In the genomic region with DNA sequence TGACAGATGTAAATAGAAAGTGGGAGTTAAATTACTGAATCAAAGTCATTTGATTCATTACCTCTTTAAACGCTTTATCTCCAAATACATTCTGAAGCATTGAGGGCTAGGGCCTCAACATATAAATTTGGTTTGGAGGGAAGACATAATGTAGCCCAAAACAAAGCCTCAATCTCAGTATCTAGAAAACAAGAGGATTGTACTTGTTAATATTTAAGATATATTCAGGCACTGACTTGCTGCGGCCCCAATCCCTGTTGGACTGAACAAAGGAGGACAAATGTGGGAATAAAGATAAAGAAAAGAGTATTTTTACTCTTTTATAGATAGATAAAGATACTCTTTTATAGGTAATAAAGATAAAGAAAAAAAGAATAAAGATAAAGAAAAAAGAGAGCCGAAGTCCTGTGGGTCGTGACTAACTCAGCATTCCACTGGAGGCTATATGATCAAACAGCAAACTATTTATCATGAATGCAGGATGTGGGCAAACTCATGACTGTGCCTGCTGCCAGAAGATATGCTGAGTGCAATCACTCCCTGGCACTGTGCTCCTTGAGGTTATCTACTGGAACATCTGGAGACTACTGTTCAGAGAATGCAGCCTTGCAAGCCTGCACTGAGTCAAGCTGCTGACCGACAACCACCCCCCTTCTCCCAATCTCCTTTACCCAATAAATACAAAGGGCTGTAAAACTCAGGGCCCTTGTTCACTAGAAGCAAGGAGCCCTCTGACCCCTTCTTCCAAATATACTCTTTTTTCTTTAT, we compare ENCODE assay signal across 2 cellular contexts.
TF ChIP-seq lines count a peak whose summit lies in the region.

No MANE protein-coding gene starts in this region.

TF ChIP-seq in SK-N-SH, 30 proteins besides CTCF, POLR2A, EP300 and RAD21 (continued from another document and continues in another):
- TF ChIP-seq POLR2AphosphoS5 (IDR thresholded peaks at IDR 0.05; ENCODE audit: low read depth, low read length) (peak; percentile 48; the same call in 1 of the 2 replicates), FOXM1 (IDR thresholded peaks at IDR 0.05; ENCODE audit: low read depth) (peak; percentile 79), FOSL2 (IDR thresholded peaks at IDR 0.05; ENCODE audit: borderline replicate concordance, low read depth) (peak; percentile 89), GABPA (IDR thresholded peaks at IDR 0.05; ENCODE audit: low read depth) (no peak), RXRA (IDR thresholded peaks at IDR 0.05; ENCODE audit: borderline replicate concordance, low read depth) (peak; percentile 75), GATA2 (CRISPR knock-in tag; IDR thresholded peaks at IDR 0.05) (no peak), MXI1 (IDR thresholded peaks at IDR 0.05; ENCODE audit: low read depth, low read length) (no peak), EZH2phosphoT487 (IDR thresholded peaks at IDR 0.05; ENCODE audit: borderline replicate concordance, low read depth) (no peak), RCOR1 (IDR thresholded peaks at IDR 0.05; ENCODE audit: low read length) (no peak), JUND (IDR thresholded peaks at IDR 0.05) (peak; percentile 90), CHD2 (IDR thresholded peaks at IDR 0.05; ENCODE audit: low read length, partially characterized antibody) (no peak), USF1 (IDR thresholded peaks at IDR 0.05; ENCODE audit: borderline replicate concordance, low read depth) (peak; percentile 38), SMC3 (IDR thresholded peaks at IDR 0.05; ENCODE audit: low read depth, low read length) (no peak), RFX5 (IDR thresholded peaks at IDR 0.05; ENCODE audit: low read length) (no peak)
- TF ChIP-seq, protein P1, sequence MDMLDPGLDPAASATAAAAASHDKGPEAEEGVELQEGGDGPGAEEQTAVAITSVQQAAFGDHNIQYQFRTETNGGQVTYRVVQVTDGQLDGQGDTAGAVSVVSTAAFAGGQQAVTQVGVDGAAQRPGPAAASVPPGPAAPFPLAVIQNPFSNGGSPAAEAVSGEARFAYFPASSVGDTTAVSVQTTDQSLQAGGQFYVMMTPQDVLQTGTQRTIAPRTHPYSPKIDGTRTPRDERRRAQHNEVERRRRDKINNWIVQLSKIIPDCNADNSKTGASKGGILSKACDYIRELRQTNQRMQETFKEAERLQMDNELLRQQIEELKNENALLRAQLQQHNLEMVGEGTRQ (IDR thresholded peaks at IDR 0.05; ENCODE audit: borderline replicate concordance, low read depth, low read length): no peak
- TF ChIP-seq, protein P2, sequence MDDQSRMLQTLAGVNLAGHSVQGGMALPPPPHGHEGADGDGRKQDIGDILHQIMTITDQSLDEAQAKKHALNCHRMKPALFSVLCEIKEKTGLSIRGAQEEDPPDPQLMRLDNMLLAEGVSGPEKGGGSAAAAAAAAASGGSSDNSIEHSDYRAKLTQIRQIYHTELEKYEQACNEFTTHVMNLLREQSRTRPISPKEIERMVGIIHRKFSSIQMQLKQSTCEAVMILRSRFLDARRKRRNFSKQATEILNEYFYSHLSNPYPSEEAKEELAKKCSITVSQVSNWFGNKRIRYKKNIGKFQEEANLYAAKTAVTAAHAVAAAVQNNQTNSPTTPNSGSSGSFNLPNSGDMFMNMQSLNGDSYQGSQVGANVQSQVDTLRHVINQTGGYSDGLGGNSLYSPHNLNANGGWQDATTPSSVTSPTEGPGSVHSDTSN (IDR thresholded peaks at IDR 0.05): peak; percentile 93
- TF ChIP-seq, protein P3, sequence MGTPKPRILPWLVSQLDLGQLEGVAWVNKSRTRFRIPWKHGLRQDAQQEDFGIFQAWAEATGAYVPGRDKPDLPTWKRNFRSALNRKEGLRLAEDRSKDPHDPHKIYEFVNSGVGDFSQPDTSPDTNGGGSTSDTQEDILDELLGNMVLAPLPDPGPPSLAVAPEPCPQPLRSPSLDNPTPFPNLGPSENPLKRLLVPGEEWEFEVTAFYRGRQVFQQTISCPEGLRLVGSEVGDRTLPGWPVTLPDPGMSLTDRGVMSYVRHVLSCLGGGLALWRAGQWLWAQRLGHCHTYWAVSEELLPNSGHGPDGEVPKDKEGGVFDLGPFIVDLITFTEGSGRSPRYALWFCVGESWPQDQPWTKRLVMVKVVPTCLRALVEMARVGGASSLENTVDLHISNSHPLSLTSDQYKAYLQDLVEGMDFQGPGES (IDR thresholded peaks at IDR 0.05; ENCODE audit: low read depth, low read length): no peak
- TF ChIP-seq, protein P4, sequence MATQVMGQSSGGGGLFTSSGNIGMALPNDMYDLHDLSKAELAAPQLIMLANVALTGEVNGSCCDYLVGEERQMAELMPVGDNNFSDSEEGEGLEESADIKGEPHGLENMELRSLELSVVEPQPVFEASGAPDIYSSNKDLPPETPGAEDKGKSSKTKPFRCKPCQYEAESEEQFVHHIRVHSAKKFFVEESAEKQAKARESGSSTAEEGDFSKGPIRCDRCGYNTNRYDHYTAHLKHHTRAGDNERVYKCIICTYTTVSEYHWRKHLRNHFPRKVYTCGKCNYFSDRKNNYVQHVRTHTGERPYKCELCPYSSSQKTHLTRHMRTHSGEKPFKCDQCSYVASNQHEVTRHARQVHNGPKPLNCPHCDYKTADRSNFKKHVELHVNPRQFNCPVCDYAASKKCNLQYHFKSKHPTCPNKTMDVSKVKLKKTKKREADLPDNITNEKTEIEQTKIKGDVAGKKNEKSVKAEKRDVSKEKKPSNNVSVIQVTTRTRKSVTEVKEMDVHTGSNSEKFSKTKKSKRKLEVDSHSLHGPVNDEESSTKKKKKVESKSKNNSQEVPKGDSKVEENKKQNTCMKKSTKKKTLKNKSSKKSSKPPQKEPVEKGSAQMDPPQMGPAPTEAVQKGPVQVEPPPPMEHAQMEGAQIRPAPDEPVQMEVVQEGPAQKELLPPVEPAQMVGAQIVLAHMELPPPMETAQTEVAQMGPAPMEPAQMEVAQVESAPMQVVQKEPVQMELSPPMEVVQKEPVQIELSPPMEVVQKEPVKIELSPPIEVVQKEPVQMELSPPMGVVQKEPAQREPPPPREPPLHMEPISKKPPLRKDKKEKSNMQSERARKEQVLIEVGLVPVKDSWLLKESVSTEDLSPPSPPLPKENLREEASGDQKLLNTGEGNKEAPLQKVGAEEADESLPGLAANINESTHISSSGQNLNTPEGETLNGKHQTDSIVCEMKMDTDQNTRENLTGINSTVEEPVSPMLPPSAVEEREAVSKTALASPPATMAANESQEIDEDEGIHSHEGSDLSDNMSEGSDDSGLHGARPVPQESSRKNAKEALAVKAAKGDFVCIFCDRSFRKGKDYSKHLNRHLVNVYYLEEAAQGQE (IDR thresholded peaks at IDR 0.05; ENCODE audit: low read depth, low read length): no peak
- TF ChIP-seq, protein P5, sequence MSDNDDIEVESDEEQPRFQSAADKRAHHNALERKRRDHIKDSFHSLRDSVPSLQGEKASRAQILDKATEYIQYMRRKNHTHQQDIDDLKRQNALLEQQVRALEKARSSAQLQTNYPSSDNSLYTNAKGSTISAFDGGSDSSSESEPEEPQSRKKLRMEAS (IDR thresholded peaks at IDR 0.05; ENCODE audit: low read depth): peak; percentile 59; the same call in 1 of the 2 replicates

TF ChIP-seq in WTC11, 78 proteins besides CTCF, POLR2A, EP300 and RAD21 (continued from another document):
- no peak for TF ChIP-seq ATF2 (CRISPR knock-in tag; IDR thresholded peaks at IDR 0.05; ENCODE audit: borderline replicate concordance, low read depth)
- TF ChIP-seq, protein P6, sequence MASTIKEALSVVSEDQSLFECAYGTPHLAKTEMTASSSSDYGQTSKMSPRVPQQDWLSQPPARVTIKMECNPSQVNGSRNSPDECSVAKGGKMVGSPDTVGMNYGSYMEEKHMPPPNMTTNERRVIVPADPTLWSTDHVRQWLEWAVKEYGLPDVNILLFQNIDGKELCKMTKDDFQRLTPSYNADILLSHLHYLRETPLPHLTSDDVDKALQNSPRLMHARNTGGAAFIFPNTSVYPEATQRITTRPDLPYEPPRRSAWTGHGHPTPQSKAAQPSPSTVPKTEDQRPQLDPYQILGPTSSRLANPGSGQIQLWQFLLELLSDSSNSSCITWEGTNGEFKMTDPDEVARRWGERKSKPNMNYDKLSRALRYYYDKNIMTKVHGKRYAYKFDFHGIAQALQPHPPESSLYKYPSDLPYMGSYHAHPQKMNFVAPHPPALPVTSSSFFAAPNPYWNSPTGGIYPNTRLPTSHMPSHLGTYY (CRISPR knock-in tag; IDR thresholded peaks at IDR 0.05): no peak
- no peak for TF ChIP-seq KAT7 (CRISPR knock-in tag; IDR thresholded peaks at IDR 0.05; ENCODE audit: borderline replicate concordance)
- no peak for TF ChIP-seq RELA (CRISPR knock-in tag; IDR thresholded peaks at IDR 0.05; ENCODE audit: borderline replicate concordance)
- no peak for TF ChIP-seq ZNF671 (CRISPR knock-in tag; IDR thresholded peaks at IDR 0.05)
- TF ChIP-seq EMX1 (CRISPR knock-in tag; IDR thresholded peaks at IDR 0.05): no peak
- TF ChIP-seq, protein P7, sequence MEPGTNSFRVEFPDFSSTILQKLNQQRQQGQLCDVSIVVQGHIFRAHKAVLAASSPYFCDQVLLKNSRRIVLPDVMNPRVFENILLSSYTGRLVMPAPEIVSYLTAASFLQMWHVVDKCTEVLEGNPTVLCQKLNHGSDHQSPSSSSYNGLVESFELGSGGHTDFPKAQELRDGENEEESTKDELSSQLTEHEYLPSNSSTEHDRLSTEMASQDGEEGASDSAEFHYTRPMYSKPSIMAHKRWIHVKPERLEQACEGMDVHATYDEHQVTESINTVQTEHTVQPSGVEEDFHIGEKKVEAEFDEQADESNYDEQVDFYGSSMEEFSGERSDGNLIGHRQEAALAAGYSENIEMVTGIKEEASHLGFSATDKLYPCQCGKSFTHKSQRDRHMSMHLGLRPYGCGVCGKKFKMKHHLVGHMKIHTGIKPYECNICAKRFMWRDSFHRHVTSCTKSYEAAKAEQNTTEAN (CRISPR knock-in tag; IDR thresholded peaks at IDR 0.05): no peak
- no peak for TF ChIP-seq FOXK1 (CRISPR knock-in tag; IDR thresholded peaks at IDR 0.05)
- no peak for TF ChIP-seq NR2C2 (CRISPR knock-in tag; IDR thresholded peaks at IDR 0.05)
